Comparison of ENCODE assay signal across 16 cellular contexts in genomic region chr2:163595033-163595432, GRCh38.
DNase-seq lines count a peak whose midpoint lies in the region; ATAC-seq and TF ChIP-seq lines count a peak whose summit lies in the region.
"Had no signal": no experiment of that assay in that cellular context is flagged by ENCODE, and none has a peak within 500 bp of the region (broad histone marks: within the 10 kb centered on the region; RNA-seq: fewer than 3 reads in every experiment).

No MANE protein-coding gene starts in this region.

- H2AFZ ChIP-seq in GM23338, result no peak overlapping the region

- DNase-seq in GM23338 (ENCODE audit: low spot score) (no peak), amniotic epithelial cell (ENCODE audit: low read depth) (peak; percentile 9), fibroblast of peridontal ligament (ENCODE audit: extremely low read depth) (peak; percentile 40), sciatic nerve (ENCODE audit: low spot score) (no peak), colonic mucosa (no peak), right lobe of liver (no peak), CD14-positive monocyte (ENCODE audit: low spot score) (no peak)
- DNase-seq: AML-193; CD4-positive, CD25-positive, alpha-beta regulatory T cell; H7; KG1; MG63; NCI-H1092 treated with DMSO at 0.1 percent for 48 hours; NCI-H1694 treated with DMSO at 0.1 percent for 48 hours; NCI-H446 had no signal

- peak overlapping the region; percentile 61; the same call in 1 of the 2 replicates for H3K27ac Mint-ChIP-seq in GM23338
- no peak overlapping the region for H3K27ac Mint-ChIP-seq in CD14-positive monocyte
- H3K27ac Mint-ChIP-seq: CD4-positive, CD25-positive, alpha-beta regulatory T cell had no signal

- H3K9me2 ChIP-seq in GM23338 (ENCODE audit: insufficient read depth), result no peaks in the 10 kb centered on the region

- no peak overlapping the region for H3K27ac ChIP-seq in GM23338 (ENCODE audit: low read depth)
- no peak overlapping the region for H3K27ac ChIP-seq in colonic mucosa
- no peak overlapping the region for H3K27ac ChIP-seq in right lobe of liver

- no peak for ATAC-seq in GM23338
- ATAC-seq in sciatic nerve, result peak; percentile 44
- no peak for ATAC-seq in right lobe of liver
- ATAC-seq in GM18868 (IDR thresholded peaks at IDR 0.05; ENCODE audit: unreplicated experiment), result no peak

- H4K20me1 ChIP-seq in GM23338 (replicated peaks; ENCODE audit: insufficient read depth), result no peaks in the 10 kb centered on the region

- H3K4me1 Mint-ChIP-seq in GM23338, result peaks cover 54% of the 10 kb centered on the region
- no peaks in the 10 kb centered on the region for H3K4me1 Mint-ChIP-seq in CD14-positive monocyte
- H3K4me1 Mint-ChIP-seq: CD4-positive, CD25-positive, alpha-beta regulatory T cell had no signal

- no peak overlapping the region for H3K4me3 ChIP-seq in GM23338
- no peak overlapping the region for H3K4me3 ChIP-seq in colonic mucosa
- no peak overlapping the region for H3K4me3 ChIP-seq in right lobe of liver
- H3K4me3 ChIP-seq: MG63 had no signal

- TF ChIP-seq CTCF in GM23338 (conservative IDR thresholded peaks at IDR 0.05; ENCODE audit: low read depth in 2 of 2), result no peak
- TF ChIP-seq CTCF in colonic mucosa (IDR thresholded peaks at IDR 0.05), result no peak
- no peak for TF ChIP-seq CTCF in right lobe of liver (IDR thresholded peaks at IDR 0.05)
- no peak for TF ChIP-seq CTCF in CD14-positive monocyte (IDR thresholded peaks at IDR 0.05)

- H3K27me3 ChIP-seq in GM23338 (ENCODE audit: insufficient read depth) (no peaks in the 10 kb centered on the region), colonic mucosa (no peaks in the 10 kb centered on the region), right lobe of liver (no peaks in the 10 kb centered on the region)
- H3K27me3 ChIP-seq: MG63 had no signal

- WGBS in right lobe of liver (ENCODE audit: insufficient coverage, low coverage, low lambda C conversion rate, missing lambda C conversion rate), result 85% methylated on average over 1 of the region's 1 CpG

- H3K4me3 Mint-ChIP-seq in GM23338 (no peak overlapping the region), CD14-positive monocyte (no peak overlapping the region)
- H3K4me3 Mint-ChIP-seq: CD4-positive, CD25-positive, alpha-beta regulatory T cell had no signal

- no peak for TF ChIP-seq POLR2A in right lobe of liver (IDR thresholded peaks at IDR 0.05)

- no peaks in the 10 kb centered on the region for H3K27me3 Mint-ChIP-seq in GM23338 (ENCODE audit: insufficient read depth, low read depth, poor library complexity)
- no peaks in the 10 kb centered on the region for H3K27me3 Mint-ChIP-seq in CD14-positive monocyte (ENCODE audit: low read depth in 3 of 3)
- H3K27me3 Mint-ChIP-seq: CD4-positive, CD25-positive, alpha-beta regulatory T cell had no signal

- H3F3A ChIP-seq in GM23338 (replicated peaks; ENCODE audit: low read depth), result no peaks in the 10 kb centered on the region

- intact Hi-C loops in sciatic nerve (cut with DNase I) (no loop called here), colonic mucosa (cut with DNase I) (no loop called here), right lobe of liver (cut with DNase I) (no loop called here), CD14-positive monocyte (cut with micrococcal nuclease) (no loop called here)

- H3K9me3 Mint-ChIP-seq in GM23338, result no peaks in the 10 kb centered on the region
- H3K9me3 Mint-ChIP-seq in CD14-positive monocyte, result no peaks in the 10 kb centered on the region

- peaks cover 51% of the 10 kb centered on the region for H3K4me1 ChIP-seq in GM23338 (ENCODE audit: insufficient read depth)
- no peaks in the 10 kb centered on the region for H3K4me1 ChIP-seq in colonic mucosa
- no peaks in the 10 kb centered on the region for H3K4me1 ChIP-seq in right lobe of liver

- no peaks in the 10 kb centered on the region for H3K79me2 ChIP-seq in GM23338 (replicated peaks; ENCODE audit: insufficient read depth)

- H3K4me2 ChIP-seq in GM23338, result peak overlapping the region; percentile 19; the same call in 1 of the 2 replicates

- H3K36me3 ChIP-seq in GM23338 (ENCODE audit: insufficient read depth) (no peaks in the 10 kb centered on the region), colonic mucosa (no peaks in the 10 kb centered on the region), right lobe of liver (no peaks in the 10 kb centered on the region)
- H3K36me3 ChIP-seq: MG63 had no signal

- H3K36me3 Mint-ChIP-seq in GM23338 (ENCODE audit: low read depth) (no peaks in the 10 kb centered on the region), CD14-positive monocyte (no peaks in the 10 kb centered on the region)
- H3K36me3 Mint-ChIP-seq: CD4-positive, CD25-positive, alpha-beta regulatory T cell had no signal

- no peak overlapping the region for H3K9ac ChIP-seq in colonic mucosa (ENCODE audit: low read depth in 2 of 2, low read length in 2 of 2)

- no peaks in the 10 kb centered on the region for H3K9me3 ChIP-seq in colonic mucosa
- H3K9me3 ChIP-seq in right lobe of liver, result no peaks in the 10 kb centered on the region
- H3K9me3 ChIP-seq: MG63 had no signal

TF ChIP-seq in GM23338, 12 proteins besides CTCF, POLR2A, EP300 and RAD21 (continues in another document):
- TF ChIP-seq STAT1 (IDR thresholded peaks at IDR 0.05; ENCODE audit: unreplicated experiment) (no peak), EZH2 (IDR thresholded peaks at IDR 0.05; ENCODE audit: low read depth, unreplicated experiment) (no peak), CREB1 (CRISPR knock-in tag; IDR thresholded peaks at IDR 0.05; ENCODE audit: low read depth) (no peak), ZNF114 (CRISPR knock-in tag; IDR thresholded peaks at IDR 0.05) (no peak), NANOG (IDR thresholded peaks at IDR 0.05; ENCODE audit: borderline replicate concordance) (no peak), JUNB (IDR thresholded peaks at IDR 0.05; ENCODE audit: unreplicated experiment) (no peak), POLR2AphosphoS5 (IDR thresholded peaks at IDR 0.05; ENCODE audit: low read depth) (no peak), EZH2phosphoT487 (IDR thresholded peaks at IDR 0.05; ENCODE audit: unreplicated experiment) (no peak), REST (IDR thresholded peaks at IDR 0.05; ENCODE audit: unreplicated experiment) (no peak)
- TF ChIP-seq, protein P1, sequence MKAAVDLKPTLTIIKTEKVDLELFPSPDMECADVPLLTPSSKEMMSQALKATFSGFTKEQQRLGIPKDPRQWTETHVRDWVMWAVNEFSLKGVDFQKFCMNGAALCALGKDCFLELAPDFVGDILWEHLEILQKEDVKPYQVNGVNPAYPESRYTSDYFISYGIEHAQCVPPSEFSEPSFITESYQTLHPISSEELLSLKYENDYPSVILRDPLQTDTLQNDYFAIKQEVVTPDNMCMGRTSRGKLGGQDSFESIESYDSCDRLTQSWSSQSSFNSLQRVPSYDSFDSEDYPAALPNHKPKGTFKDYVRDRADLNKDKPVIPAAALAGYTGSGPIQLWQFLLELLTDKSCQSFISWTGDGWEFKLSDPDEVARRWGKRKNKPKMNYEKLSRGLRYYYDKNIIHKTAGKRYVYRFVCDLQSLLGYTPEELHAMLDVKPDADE (IDR thresholded peaks at IDR 0.05), result no peak

Comparison
In these comparisons a context has a peak if more than half of its experiments do, and no peak if none do; other contexts are left out.
1. DNase-seq: peak in amniotic epithelial cell (single experiment) and fibroblast of peridontal ligament (single experiment); none in GM23338 (single experiment), sciatic nerve (single experiment), colonic mucosa (single experiment), right lobe of liver (0 of 3) and CD14-positive monocyte (single experiment).